ENCODE assay signal across 10 cellular contexts in genomic region chr13:32472194-32472621, GRCh38. TPM values are rescaled to one million over a fixed set of nuclear protein-coding genes. Genes with fewer than 3 reads are reported as not detected.
A peak's percentile ranks its signal among the peaks of the same experiment; 100 is the strongest.
DNase-seq lines count a peak whose midpoint lies in the region; ATAC-seq and TF ChIP-seq lines count a peak whose summit lies in the region.
"Had no signal": no experiment of that assay in that cellular context is flagged by ENCODE, and none has a peak within 500 bp of the region (broad histone marks: within the 10 kb centered on the region; RNA-seq: fewer than 3 reads in every experiment).

No MANE protein-coding gene starts in this region.

- no peaks in the 10 kb centered on the region for H3K27me3 ChIP-seq in gastroesophageal sphincter

- 41 to 65% methylated on average over 2 to 3 of the region's 3 CpGs for WGBS in gastroesophageal sphincter (ENCODE audit: low coverage in 1 of 2), 2 donors

- peak; percentile 52 for ATAC-seq in GM19467 (IDR thresholded peaks at IDR 0.05; ENCODE audit: unreplicated experiment)
- peak; percentile 83 for ATAC-seq in HG03439 (IDR thresholded peaks at IDR 0.05; ENCODE audit: unreplicated experiment)
- no peak for ATAC-seq in gastroesophageal sphincter
- ATAC-seq: SK-N-SH treated with all-trans-retinoic acid at 6 μM for 48 hours had no signal

- peak overlapping the region in 3 of 4 donors; percentile 2 to 26 (median 6) for H3K27ac ChIP-seq in gastroesophageal sphincter

- no peaks in the 10 kb centered on the region for H3K9me3 ChIP-seq in gastroesophageal sphincter

- TF ChIP-seq POLR2A in gastroesophageal sphincter (IDR thresholded peaks at IDR 0.05) = no peak

- H3K4me3 ChIP-seq in GM12865 (ENCODE audit: low read depth, low read length) = no peak overlapping the region
- no peak overlapping the region for H3K4me3 ChIP-seq in gastroesophageal sphincter

- TF ChIP-seq CTCF in GM12865 (IDR thresholded peaks at IDR 0.05; ENCODE audit: insufficient read depth, low read depth, low read length, missing control alignments) (no peak), gastroesophageal sphincter (IDR thresholded peaks at IDR 0.05) (no peak)

- DNase-seq in GM12865 (ENCODE audit: low read depth) (peak; percentile 73), NCI-H1930 (lab: John Stamatoyannopoulos, UW) (no peak), iPS-NIHi7 (ENCODE audit: extremely low spot score) (no peak)
- no peak for DNase-seq in central memory CD4-positive, alpha-beta T cell
- no peak for DNase-seq in activated T-cell treated with anti-CD3 and anti-CD28 coated beads, Interleukin-2, amount 50 U/mL, for 48 hours
- DNase-seq: kidney glomerular epithelial cell had no signal

- H3K4me1 ChIP-seq in gastroesophageal sphincter = peaks cover 0 to 11% (median 0%) of the 10 kb centered on the region in 3 donors

- peaks cover 0 to 34% of the 10 kb centered on the region in 2 donors for H3K36me3 ChIP-seq in gastroesophageal sphincter

- no peak for TF ChIP-seq EP300 in gastroesophageal sphincter (IDR thresholded peaks at IDR 0.05)

RNA-seq across cellular contexts. Expression of gene N4BP2L1, which starts 44.3 kb away (rescaled TPM):
- 10 to 100 TPM in 3 of 4 donors, 1 to 10 TPM in 1; 7.2 to 31.0 (median 22.5) TPM for total RNA-seq in gastroesophageal sphincter
